Comparison of ENCODE assay signal across 9 cellular contexts in the genomic region with DNA sequence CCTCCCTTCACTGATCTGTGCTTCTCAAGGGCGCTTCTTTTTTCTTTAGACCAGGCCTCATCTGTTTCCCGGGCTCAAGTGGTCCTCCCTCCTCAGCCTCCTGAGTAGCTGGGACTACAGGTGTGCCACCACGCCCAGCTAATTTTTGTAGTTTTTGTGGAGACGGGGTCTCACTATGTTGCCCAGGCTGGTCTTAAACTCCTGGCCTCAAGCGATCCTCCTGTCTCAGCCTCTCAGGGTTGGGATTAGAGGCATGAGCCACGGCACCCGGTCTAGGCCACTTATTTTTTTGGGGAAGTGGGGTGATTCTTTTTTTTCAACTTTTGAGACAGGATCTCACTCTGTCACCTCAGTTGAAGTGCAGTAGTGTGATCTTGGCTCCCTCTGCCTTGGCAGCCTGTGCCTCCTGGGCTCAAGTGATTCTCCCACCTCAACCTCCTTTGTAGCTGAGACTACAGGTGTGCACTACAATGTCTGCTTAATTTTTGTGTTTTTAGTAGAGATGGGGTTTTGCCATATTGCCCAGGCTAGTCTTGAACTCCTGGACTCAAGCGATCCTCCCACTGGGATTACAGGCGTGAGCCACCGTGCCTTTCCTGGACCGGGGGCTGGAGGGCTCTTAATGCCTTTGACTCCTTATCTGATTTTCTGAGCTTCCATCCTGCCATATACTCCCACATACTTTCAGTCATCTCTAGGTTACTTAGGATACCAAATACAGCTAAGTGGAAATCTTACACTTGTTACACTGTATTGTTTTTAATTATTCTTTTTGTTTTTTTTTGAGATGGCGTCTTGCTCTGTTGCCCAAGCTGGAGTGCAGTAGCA. TPM values are rescaled to one million over a fixed set of nuclear protein-coding genes. Genes with fewer than 3 reads are reported as not detected.
DNase-seq lines count a peak whose midpoint lies in the region; ATAC-seq and TF ChIP-seq lines count a peak whose summit lies in the region.
"Had no signal": no experiment of that assay in that cellular context is flagged by ENCODE, and none has a peak within 500 bp of the region (broad histone marks: within the 10 kb centered on the region; RNA-seq: fewer than 3 reads in every experiment).

No MANE protein-coding gene starts in this region.

- H3K9me3 ChIP-seq in heart right ventricle (no peaks in the 10 kb centered on the region), mononuclear cell (ENCODE audit: low read depth, low read length) (no peaks in the 10 kb centered on the region), vagina (no peaks in the 10 kb centered on the region)
- H3K9me3 ChIP-seq: HAP-1 had no signal

- H3K36me3 ChIP-seq in heart right ventricle, result peaks cover 0 to 42% (median 9%) of the 10 kb centered on the region in 9 donors
- H3K36me3 ChIP-seq in vagina, result peaks cover 0 to 13% of the 10 kb centered on the region in 2 donors

- intact Hi-C loops in heart right ventricle (cut with DNase I), result loop anchor here in 2 of 10 donors (5.0 kb wide), 2 partner anchors 51 to 81 kb away; partner anchors contain the start of gene ATP13A2 (in 1 of the 2)
- intact Hi-C loops in Right ventricle myocardium inferior (cut with DNase I), result loop anchor here (5.0 kb wide), 1 partner anchor 51 kb away; the partner anchor contains the start of gene ATP13A2
- intact Hi-C loops in vagina (cut with DNase I), result no loop called here

- in situ Hi-C loops in astrocyte of the cerebellum (cut with HindIII; ENCODE audit: low sequenced_read_pairs), result no loop called here

- no peaks in the 10 kb centered on the region for H3K27me3 ChIP-seq in heart right ventricle
- no peaks in the 10 kb centered on the region for H3K27me3 ChIP-seq in mononuclear cell (ENCODE audit: insufficient read depth, low read length)
- no peaks in the 10 kb centered on the region for H3K27me3 ChIP-seq in vagina

- peak overlapping the region in 3 of 10 donors; percentile 7 to 43 (median 34) for H3K27ac ChIP-seq in heart right ventricle
- peak overlapping the region; percentile 21 for H3K27ac ChIP-seq in vagina

- H3K4me1 ChIP-seq in heart right ventricle (peaks cover 0 to 25% (median under 1%) of the 10 kb centered on the region in 9 donors), mononuclear cell (ENCODE audit: insufficient read depth, low read length) (peaks cover 6% of the 10 kb centered on the region), vagina (peaks cover 2% of the 10 kb centered on the region)
- H3K4me1 ChIP-seq: HAP-1 had no signal

- no peak for DNase-seq in heart right ventricle
- DNase-seq in Right ventricle myocardium inferior (ENCODE audit: missing footprints), result no peak
- no peak for DNase-seq in astrocyte of the cerebellum (ENCODE audit: low read depth)
- no peak for DNase-seq in vagina (ENCODE audit: extremely low spot score in 2 of 2)
- DNase-seq in EL, result no peak

- H3K4me3 ChIP-seq in heart right ventricle, result peak overlapping the region in 8 of 10 donors; percentile 21 to 48 (median 42)
- H3K4me3 ChIP-seq in astrocyte of the cerebellum (ENCODE audit: low read depth, low read length), result peak overlapping the region; percentile 28
- peak overlapping the region; percentile 32 for H3K4me3 ChIP-seq in mononuclear cell (ENCODE audit: low read length)
- peak overlapping the region; percentile 38 to 81 for H3K4me3 ChIP-seq in vagina
- H3K4me3 ChIP-seq: HAP-1 had no signal

- no peak for TF ChIP-seq CTCF in heart right ventricle (IDR thresholded peaks at IDR 0.05)
- no peak for TF ChIP-seq CTCF in astrocyte of the cerebellum (IDR thresholded peaks at IDR 0.05; ENCODE audit: low read depth, low read length, missing control alignments)
- no peak for TF ChIP-seq CTCF in vagina (IDR thresholded peaks at IDR 0.05)

- TF ChIP-seq POLR2A in vagina (IDR thresholded peaks at IDR 0.05), result no peak

- 88% methylated on average over 12 of the region's 12 CpGs for WGBS in heart right ventricle, 2 donors

- ATAC-seq in heart right ventricle (no peak), Right ventricle myocardium inferior (no peak), GM18519 (IDR thresholded peaks at IDR 0.05; ENCODE audit: low FRiP score, unreplicated experiment) (no peak), GM18909 (IDR thresholded peaks at IDR 0.05; ENCODE audit: poor library complexity, unreplicated experiment) (no peak)

RNA-seq across cellular contexts. Expression of gene MFAP2, which starts 18.9 kb away (rescaled TPM):
- total RNA-seq in heart right ventricle (1 to 10 TPM; 1.3 to 6.4 (median 2.4) TPM), Right ventricle myocardium inferior (4.8 TPM), mononuclear cell (not detected), vagina (51.1 TPM)
- 10 to 100 TPM in 1 of 2 donors, 1 to 10 TPM in 1; 4.5 to 10.5 TPM for polyA plus RNA-seq in heart right ventricle

RNA-seq across cellular contexts. Expression of gene CROCC, which starts 39.8 kb away (rescaled TPM):
- total RNA-seq in heart right ventricle, result 10 to 100 TPM in 1 of 10 donors, 1 to 10 TPM in 9; 4.7 to 12.8 (median 6.0) TPM
- 10 to 100 TPM in 1 of 2 donors, 1 to 10 TPM in 1; 7.6 to 42.3 TPM for polyA plus RNA-seq in heart right ventricle
- total RNA-seq in Right ventricle myocardium inferior, result 6.5 TPM
- total RNA-seq in mononuclear cell, result 27.8 TPM
- total RNA-seq in vagina, result 31.9 TPM

RNA-seq across cellular contexts. Expression of gene ATP13A2, which starts 50.2 kb away (rescaled TPM):
- total RNA-seq in heart right ventricle, result 10 to 100 TPM in 7 of 10 donors, 1 to 10 TPM in 3; 7.2 to 20.0 (median 10.6) TPM
- 10 to 100 TPM; 10.9 to 18.2 TPM for polyA plus RNA-seq in heart right ventricle
- 16.4 TPM for total RNA-seq in Right ventricle myocardium inferior
- total RNA-seq in mononuclear cell, result 15.1 TPM
- 31.7 TPM for total RNA-seq in vagina
